1 cellular context compared by ENCODE assay signal in the genomic region with DNA sequence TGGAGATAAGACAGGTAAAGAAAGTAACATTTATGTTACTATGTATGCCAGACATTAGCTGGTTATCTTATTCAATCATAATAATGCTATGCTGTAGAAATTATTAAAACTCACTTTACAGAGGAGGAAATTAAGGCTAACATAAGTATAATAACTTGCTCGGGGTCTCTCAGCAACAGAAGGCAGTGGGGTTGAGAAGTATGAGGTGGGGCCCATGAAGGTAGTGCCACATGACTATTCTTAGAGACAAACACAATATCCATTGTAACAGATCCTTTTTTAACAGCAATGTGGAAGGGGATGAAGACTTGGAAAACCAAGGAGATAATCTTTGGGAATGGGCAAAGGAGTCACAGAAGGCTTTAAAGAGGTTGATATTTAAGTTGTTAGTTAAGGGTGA.
TF ChIP-seq lines count a peak whose summit lies in the region.

No MANE protein-coding gene starts in this region.

TF ChIP-seq in IMR-90, 13 proteins besides CTCF, POLR2A, EP300 and RAD21 (continued from another document):
- TF ChIP-seq CEBPB (IDR thresholded peaks at IDR 0.05; ENCODE audit: low read depth, low read length): no peak
- TF ChIP-seq BHLHE40 (IDR thresholded peaks at IDR 0.05; ENCODE audit: low read depth, low read length): no peak
- no peak for TF ChIP-seq CHD1 (IDR thresholded peaks at IDR 0.05; ENCODE audit: low read depth, low read length)
- TF ChIP-seq SMC3 (IDR thresholded peaks at IDR 0.05; ENCODE audit: low read depth, low read length): no peak
- TF ChIP-seq RCOR1 (IDR thresholded peaks at IDR 0.05; ENCODE audit: insufficient replicate concordance, low read length): no peak
- no peak for TF ChIP-seq NFE2L2 (IDR thresholded peaks at IDR 0.05; ENCODE audit: low read depth, low read length)
- no peak for TF ChIP-seq USF2 (IDR thresholded peaks at IDR 0.05; ENCODE audit: low read depth, low read length)
- TF ChIP-seq MAZ (IDR thresholded peaks at IDR 0.05; ENCODE audit: borderline replicate concordance, low read depth, low read length): no peak
